1 cellular context compared by ENCODE assay signal in genomic region chr1:183487686-183488442, GRCh38.
TF ChIP-seq lines count a peak whose summit lies in the region.

No MANE protein-coding gene starts in this region.

TF ChIP-seq in K562, 482 proteins besides CTCF, POLR2A, EP300 and RAD21:
- TF ChIP-seq, protein P1, sequence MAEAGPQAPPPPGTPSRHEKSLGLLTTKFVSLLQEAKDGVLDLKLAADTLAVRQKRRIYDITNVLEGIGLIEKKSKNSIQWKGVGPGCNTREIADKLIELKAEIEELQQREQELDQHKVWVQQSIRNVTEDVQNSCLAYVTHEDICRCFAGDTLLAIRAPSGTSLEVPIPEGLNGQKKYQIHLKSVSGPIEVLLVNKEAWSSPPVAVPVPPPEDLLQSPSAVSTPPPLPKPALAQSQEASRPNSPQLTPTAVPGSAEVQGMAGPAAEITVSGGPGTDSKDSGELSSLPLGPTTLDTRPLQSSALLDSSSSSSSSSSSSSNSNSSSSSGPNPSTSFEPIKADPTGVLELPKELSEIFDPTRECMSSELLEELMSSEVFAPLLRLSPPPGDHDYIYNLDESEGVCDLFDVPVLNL (CRISPR knock-in tag; IDR thresholded peaks at IDR 0.05; ENCODE audit: low read depth), result no peak
- TF ChIP-seq XRCC5 (IDR thresholded peaks at IDR 0.05; ENCODE audit: low read depth, low read length) (no peak), ZNF444 (CRISPR knock-in tag; IDR thresholded peaks at IDR 0.05) (no peak), HDGF (IDR thresholded peaks at IDR 0.05) (no peak), LEF1 (IDR thresholded peaks at IDR 0.05) (no peak), PYGO2 (tag; IDR thresholded peaks at IDR 0.05) (no peak), NFE2L1 (tag; IDR thresholded peaks at IDR 0.05; ENCODE audit: borderline replicate concordance, low read depth) (no peak), ZNF146 (CRISPR knock-in tag; IDR thresholded peaks at IDR 0.05; ENCODE audit: unreplicated experiment) (no peak), ZNF175 (CRISPR knock-in tag; IDR thresholded peaks at IDR 0.05; ENCODE audit: low read depth) (no peak), NFE2 (IDR thresholded peaks at IDR 0.05; ENCODE audit: low read depth) (no peak), NR2C2 (CRISPR knock-in tag; IDR thresholded peaks at IDR 0.05) (no peak), NR2C2 (tag; IDR thresholded peaks at IDR 0.05) (no peak), JUNB (CRISPR knock-in tag; conservative IDR thresholded peaks at IDR 0.05) (no peak), ZNF184 (CRISPR knock-in tag; IDR thresholded peaks at IDR 0.05) (no peak)
